10 cellular contexts compared by ENCODE assay signal in the genomic region with DNA sequence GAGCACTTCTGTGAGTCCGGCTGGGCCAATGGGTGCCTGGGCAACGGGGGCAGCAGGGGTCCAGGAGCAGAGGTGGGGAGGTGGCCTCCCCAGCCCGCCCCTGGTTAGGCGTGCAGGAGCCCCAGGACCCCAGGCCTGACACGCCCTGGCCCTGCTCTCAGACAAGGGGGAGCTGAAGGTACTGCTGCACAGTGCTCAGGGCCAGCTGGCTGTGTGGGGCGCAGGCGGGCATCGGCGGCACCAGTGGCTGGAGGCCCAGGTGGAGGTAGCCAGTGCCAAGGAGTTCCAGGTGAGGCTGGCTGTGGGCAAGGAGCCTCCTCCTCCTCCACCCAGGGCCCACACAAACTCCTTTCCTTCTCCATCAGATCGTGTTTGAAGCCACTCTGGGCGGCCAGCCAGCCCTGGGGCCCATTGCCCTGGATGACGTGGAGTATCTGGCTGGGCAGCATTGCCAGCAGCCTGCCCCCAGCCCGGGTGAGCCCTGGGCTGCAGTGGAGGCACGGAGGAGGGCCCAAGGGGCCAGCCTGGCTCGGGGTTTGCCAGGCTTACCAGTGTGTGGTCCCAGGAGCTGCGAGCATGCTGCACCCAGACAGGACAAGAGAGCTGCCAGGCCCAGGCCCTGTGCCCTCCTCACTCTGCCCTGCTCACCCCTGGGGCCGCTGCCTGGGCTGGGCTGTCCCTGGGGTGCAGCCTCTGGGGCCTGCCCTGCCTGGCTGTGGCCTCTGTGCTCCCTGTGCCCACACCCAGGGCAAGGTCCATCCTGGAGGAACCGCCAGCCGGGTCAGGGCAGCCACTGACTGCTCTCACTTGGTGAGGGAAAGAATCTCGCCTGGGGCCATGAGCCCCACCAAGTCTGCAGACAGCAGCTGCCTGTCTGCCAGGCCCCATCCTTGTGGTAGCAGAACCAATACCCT. TPM values are rescaled to one million over a fixed set of nuclear protein-coding genes. Genes with fewer than 3 reads are reported as not detected.
DNase-seq lines count a peak whose midpoint lies in the region; ATAC-seq and TF ChIP-seq lines count a peak whose summit lies in the region.
"Had no signal": no experiment of that assay in that cellular context is flagged by ENCODE, and none has a peak within 500 bp of the region (broad histone marks: within the 10 kb centered on the region; RNA-seq: fewer than 3 reads in every experiment).

No MANE protein-coding gene starts in this region.

- POLR2A ChIA-PET in RWPE1 (lab: Yijun Ruan, JAX; ENCODE audit: low non-redundant PET): interaction anchor here (1.1 kb wide), 1 partner anchor 17 kb away, joined by 6 read pairs; a partner anchor contains a TSS

- peak; percentile 75 for DNase-seq in Daoy (ENCODE audit: low read depth)
- DNase-seq in RWPE1 (ENCODE audit: low spot score): peak; percentile 53
- DNase-seq in fibroblast of the conjunctiva (ENCODE audit: low read depth): peak; percentile 35
- DNase-seq in pons (ENCODE audit: low spot score): peak; percentile 60
- no peak for DNase-seq in stimulated activated CD4-positive, alpha-beta T cell treated with anti-CD3 and anti-CD28 coated beads, Interleukin-4, amount 100 ng/mL, for 24 hours
- no peak for DNase-seq in stimulated activated CD4-positive, alpha-beta T cell treated with anti-CD3 and anti-CD28 coated beads, Interleukin-2, amount 100 ng/mL, for 24 hours
- DNase-seq: NCI-H69 had no signal

- ATAC-seq in GM21381 (IDR thresholded peaks at IDR 0.05; ENCODE audit: unreplicated experiment): no peak
- no peak for ATAC-seq in HG02884 (IDR thresholded peaks at IDR 0.05; ENCODE audit: unreplicated experiment)

- no peak for TF ChIP-seq CTCF in RWPE1 (conservative IDR thresholded peaks at IDR 0.05; ENCODE audit: low read depth)

- H3K27ac ChIP-seq in RWPE1: peak overlapping the region; percentile 98
- H3K27ac ChIP-seq: neutrophil had no signal

- CTCF ChIA-PET in RWPE1 (lab: Yijun Ruan, JAX): interaction anchor here (0.6 to 1.4 kb wide), 5 partner anchors 15 to 717 kb away, joined by 3 read pairs; no protein-coding TSS in a partner anchor

RNA-seq across cellular contexts. Expression of a gene that starts 7.0 kb away (rescaled TPM):
- 2.1 and 6.1 TPM in 2 replicates for total RNA-seq in Daoy (2014; rRNA removed; shearing (Covaris generic))

RNA-seq across cellular contexts. Expression of a gene that starts 7.0 kb away (rescaled TPM):
- 379 and 424 TPM in 2 replicates for total RNA-seq in Daoy (2014; rRNA removed; shearing (Covaris generic))

RNA-seq across cellular contexts. Expression of a gene that starts 9.9 kb away (rescaled TPM):
- 67.5 and 92.7 TPM in 2 replicates for total RNA-seq in Daoy (2014; rRNA removed; shearing (Covaris generic))

RNA-seq across cellular contexts. Expression of a gene that starts 16.8 kb away (rescaled TPM):
- 0.18 and 0.74 TPM in 2 replicates for total RNA-seq in Daoy (2014; rRNA removed; shearing (Covaris generic))

RNA-seq across cellular contexts. Expression of a gene that starts 27.2 kb away (rescaled TPM):
- total RNA-seq in Daoy (2014; rRNA removed; shearing (Covaris generic)): 25.4 and 34.6 TPM in 2 replicates

Comparison
In these comparisons a context has a peak if more than half of its experiments do, and no peak if none do; other contexts are left out.
1. DNase-seq: peak in Daoy (single experiment), RWPE1 (single experiment), fibroblast of the conjunctiva (single experiment) and pons (single experiment); none in stimulated activated CD4-positive, alpha-beta T cell treated with anti-CD3 and anti-CD28 coated beads, Interleukin-4, amount 100 ng/mL, for 24 hours (single experiment) and stimulated activated CD4-positive, alpha-beta T cell treated with anti-CD3 and anti-CD28 coated beads, Interleukin-2, amount 100 ng/mL, for 24 hours (0 of 2).